In the genomic region with DNA sequence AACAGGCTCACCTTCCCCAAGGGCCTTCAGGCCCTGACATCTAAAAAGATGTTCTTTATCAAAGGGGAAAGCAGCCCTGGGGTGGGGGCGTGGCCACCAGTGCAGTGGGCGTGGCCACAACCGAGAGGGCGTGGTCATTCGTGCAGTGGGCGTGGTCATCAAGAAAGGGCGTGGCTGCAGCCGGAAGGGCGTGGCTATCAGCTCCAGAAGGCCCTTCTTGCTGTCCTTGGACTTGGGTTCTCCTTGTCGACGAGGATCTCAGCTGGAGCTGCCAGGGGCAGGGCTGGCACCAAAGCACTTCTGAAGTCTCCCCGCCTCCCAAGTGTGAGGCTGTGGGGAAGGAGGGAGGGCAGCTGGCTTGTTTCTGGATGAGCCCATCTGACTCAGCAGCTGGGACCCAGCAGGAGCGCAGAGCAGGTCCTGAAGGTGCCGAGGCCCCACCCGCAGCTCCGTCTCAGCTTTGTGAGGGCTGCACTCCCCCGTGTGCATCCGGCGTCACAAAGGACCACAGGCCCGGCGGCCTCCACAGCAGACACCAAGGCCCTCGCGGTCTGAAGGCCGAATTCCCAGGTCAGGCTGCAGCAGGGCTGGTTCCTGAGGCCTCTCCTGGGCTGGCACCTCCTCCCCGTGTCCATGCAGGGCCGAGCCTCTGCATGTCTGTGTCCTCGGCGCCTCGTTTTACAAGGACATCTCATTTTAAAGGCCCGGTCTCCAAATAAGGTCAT, we compare ENCODE assay signal across 1 cellular context.
TF ChIP-seq lines count a peak whose summit lies in the region.

No MANE protein-coding gene starts in this region.

TF ChIP-seq in K562, 482 proteins besides CTCF, POLR2A, EP300 and RAD21 (continued from another document):
- TF ChIP-seq ZNF174 (CRISPR knock-in tag; IDR thresholded peaks at IDR 0.05) (no peak), KLF10 (CRISPR knock-in tag; IDR thresholded peaks at IDR 0.05) (no peak), GTF2E2 (tag; IDR thresholded peaks at IDR 0.05) (no peak), RUNX1 (IDR thresholded peaks at IDR 0.05; ENCODE audit: low read depth) (no peak)
- TF ChIP-seq, protein P1, sequence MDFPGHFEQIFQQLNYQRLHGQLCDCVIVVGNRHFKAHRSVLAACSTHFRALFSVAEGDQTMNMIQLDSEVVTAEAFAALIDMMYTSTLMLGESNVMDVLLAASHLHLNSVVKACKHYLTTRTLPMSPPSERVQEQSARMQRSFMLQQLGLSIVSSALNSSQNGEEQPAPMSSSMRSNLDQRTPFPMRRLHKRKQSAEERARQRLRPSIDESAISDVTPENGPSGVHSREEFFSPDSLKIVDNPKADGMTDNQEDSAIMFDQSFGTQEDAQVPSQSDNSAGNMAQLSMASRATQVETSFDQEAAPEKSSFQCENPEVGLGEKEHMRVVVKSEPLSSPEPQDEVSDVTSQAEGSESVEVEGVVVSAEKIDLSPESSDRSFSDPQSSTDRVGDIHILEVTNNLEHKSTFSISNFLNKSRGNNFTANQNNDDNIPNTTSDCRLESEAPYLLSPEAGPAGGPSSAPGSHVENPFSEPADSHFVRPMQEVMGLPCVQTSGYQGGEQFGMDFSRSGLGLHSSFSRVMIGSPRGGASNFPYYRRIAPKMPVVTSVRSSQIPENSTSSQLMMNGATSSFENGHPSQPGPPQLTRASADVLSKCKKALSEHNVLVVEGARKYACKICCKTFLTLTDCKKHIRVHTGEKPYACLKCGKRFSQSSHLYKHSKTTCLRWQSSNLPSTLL (IDR thresholded peaks at IDR 0.05): no peak
- TF ChIP-seq, protein P2, sequence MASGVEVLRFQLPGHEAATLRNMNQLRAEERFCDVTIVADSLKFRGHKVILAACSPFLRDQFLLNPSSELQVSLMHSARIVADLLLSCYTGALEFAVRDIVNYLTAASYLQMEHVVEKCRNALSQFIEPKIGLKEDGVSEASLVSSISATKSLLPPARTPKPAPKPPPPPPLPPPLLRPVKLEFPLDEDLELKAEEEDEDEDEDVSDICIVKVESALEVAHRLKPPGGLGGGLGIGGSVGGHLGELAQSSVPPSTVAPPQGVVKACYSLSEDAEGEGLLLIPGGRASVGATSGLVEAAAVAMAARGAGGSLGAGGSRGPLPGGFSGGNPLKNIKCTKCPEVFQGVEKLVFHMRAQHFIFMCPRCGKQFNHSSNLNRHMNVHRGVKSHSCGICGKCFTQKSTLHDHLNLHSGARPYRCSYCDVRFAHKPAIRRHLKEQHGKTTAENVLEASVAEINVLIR (CRISPR knock-in tag; IDR thresholded peaks at IDR 0.05): no peak
- TF ChIP-seq, protein P3, sequence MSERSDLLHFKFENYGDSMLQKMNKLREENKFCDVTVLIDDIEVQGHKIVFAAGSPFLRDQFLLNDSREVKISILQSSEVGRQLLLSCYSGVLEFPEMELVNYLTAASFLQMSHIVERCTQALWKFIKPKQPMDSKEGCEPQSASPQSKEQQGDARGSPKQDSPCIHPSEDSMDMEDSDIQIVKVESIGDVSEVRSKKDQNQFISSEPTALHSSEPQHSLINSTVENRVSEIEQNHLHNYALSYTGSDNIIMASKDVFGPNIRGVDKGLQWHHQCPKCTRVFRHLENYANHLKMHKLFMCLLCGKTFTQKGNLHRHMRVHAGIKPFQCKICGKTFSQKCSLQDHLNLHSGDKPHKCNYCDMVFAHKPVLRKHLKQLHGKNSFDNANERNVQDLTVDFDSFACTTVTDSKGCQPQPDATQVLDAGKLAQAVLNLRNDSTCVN (CRISPR knock-in tag; IDR thresholded peaks at IDR 0.05): no peak
TF ChIP-seq in K562: peak in this region for 19.
